1 cellular context compared by ENCODE assay signal in genomic region chr16:50741808-50742520, GRCh38.
TF ChIP-seq lines count a peak whose summit lies in the region.

Gene CYLD (plus strand): TSS chr16:50742086. CDS start chr16:50749699, 7,613 bp downstream.

TF ChIP-seq in HepG2, 621 proteins besides CTCF, POLR2A, EP300 and RAD21 (continued from another document and continues in another):
- peak; percentile 61; the same call in 1 of the 2 replicates for TF ChIP-seq E2F5 (CRISPR knock-in tag; conservative IDR thresholded peaks at IDR 0.05)
- 0 out of 2 replicates have a peak, but pooled peaks have one; percentile 24 for TF ChIP-seq KAT7 (CRISPR knock-in tag; IDR thresholded peaks at IDR 0.05; ENCODE audit: borderline replicate concordance)
- TF ChIP-seq REPIN1 (CRISPR knock-in tag; IDR thresholded peaks at IDR 0.05; ENCODE audit: borderline replicate concordance, low read depth): no peak
- TF ChIP-seq JUNB (CRISPR knock-in tag; IDR thresholded peaks at IDR 0.05; ENCODE audit: borderline replicate concordance): no peak
- no peak for TF ChIP-seq PLRG1 (conservative IDR thresholded peaks at IDR 0.05)
- no peak for TF ChIP-seq ZBTB3 (CRISPR knock-in tag; IDR thresholded peaks at IDR 0.05; ENCODE audit: borderline replicate concordance, low read depth)
- TF ChIP-seq KMT2A (CRISPR knock-in tag; IDR thresholded peaks at IDR 0.05): peak; percentile 75
- TF ChIP-seq DMAP1 (CRISPR knock-in tag; IDR thresholded peaks at IDR 0.05): peak; percentile 45; the same call in 1 of the 2 replicates
- TF ChIP-seq, protein P1, sequence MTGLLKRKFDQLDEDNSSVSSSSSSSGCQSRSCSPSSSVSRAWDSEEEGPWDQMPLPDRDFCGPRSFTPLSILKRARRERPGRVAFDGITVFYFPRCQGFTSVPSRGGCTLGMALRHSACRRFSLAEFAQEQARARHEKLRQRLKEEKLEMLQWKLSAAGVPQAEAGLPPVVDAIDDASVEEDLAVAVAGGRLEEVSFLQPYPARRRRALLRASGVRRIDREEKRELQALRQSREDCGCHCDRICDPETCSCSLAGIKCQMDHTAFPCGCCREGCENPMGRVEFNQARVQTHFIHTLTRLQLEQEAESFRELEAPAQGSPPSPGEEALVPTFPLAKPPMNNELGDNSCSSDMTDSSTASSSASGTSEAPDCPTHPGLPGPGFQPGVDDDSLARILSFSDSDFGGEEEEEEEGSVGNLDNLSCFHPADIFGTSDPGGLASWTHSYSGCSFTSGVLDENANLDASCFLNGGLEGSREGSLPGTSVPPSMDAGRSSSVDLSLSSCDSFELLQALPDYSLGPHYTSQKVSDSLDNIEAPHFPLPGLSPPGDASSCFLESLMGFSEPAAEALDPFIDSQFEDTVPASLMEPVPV (CRISPR knock-in tag; IDR thresholded peaks at IDR 0.05): no peak
- peak; percentile 52; the same call in 1 of the 2 replicates for TF ChIP-seq MAF1 (CRISPR knock-in tag; IDR thresholded peaks at IDR 0.05; ENCODE audit: borderline replicate concordance)
- TF ChIP-seq TBX2 (CRISPR knock-in tag; IDR thresholded peaks at IDR 0.05; ENCODE audit: borderline replicate concordance): peak; percentile 75; the same call in 1 of the 2 replicates
- 0 out of 2 replicates have a peak, but pooled peaks have one; percentile 28 for TF ChIP-seq SOX5 (CRISPR knock-in tag; IDR thresholded peaks at IDR 0.05; ENCODE audit: borderline replicate concordance)
- TF ChIP-seq HOXA3 (CRISPR knock-in tag; IDR thresholded peaks at IDR 0.05): peak; percentile 63; the same call in 1 of the 2 replicates
- peak; percentile 78 for TF ChIP-seq ZNF331 (CRISPR knock-in tag; IDR thresholded peaks at IDR 0.05)
- TF ChIP-seq PHB2 (IDR thresholded peaks at IDR 0.05; ENCODE audit: partially characterized antibody): no peak
- no peak for TF ChIP-seq BRCA1 (CRISPR knock-in tag; IDR thresholded peaks at IDR 0.05)
- TF ChIP-seq GABPB1 (CRISPR knock-in tag; IDR thresholded peaks at IDR 0.05): peak; percentile 95
- peak; percentile 74; the same call in 1 of the 2 replicates for TF ChIP-seq HMGXB3 (CRISPR knock-in tag; IDR thresholded peaks at IDR 0.05; ENCODE audit: borderline replicate concordance)
- 0 out of 2 replicates have a peak, but pooled peaks have one; percentile 33 for TF ChIP-seq HOXD1 (CRISPR knock-in tag; IDR thresholded peaks at IDR 0.05)
- TF ChIP-seq ZNF768 (CRISPR knock-in tag; IDR thresholded peaks at IDR 0.05): no peak
- TF ChIP-seq CHD4 (IDR thresholded peaks at IDR 0.05; ENCODE audit: borderline replicate concordance, low read length): no peak
- TF ChIP-seq ZNF281 (CRISPR knock-in tag; IDR thresholded peaks at IDR 0.05; ENCODE audit: borderline replicate concordance): peak; percentile 41; the same call in 1 of the 2 replicates
- TF ChIP-seq HMGXB4 (CRISPR knock-in tag; IDR thresholded peaks at IDR 0.05; ENCODE audit: borderline replicate concordance in 1 of 2, low read depth in 1 of 2): peak; percentile 45 to 74; a peak in 3 of 4 replicates
- peak; percentile 86 for TF ChIP-seq HIVEP1 (CRISPR knock-in tag; IDR thresholded peaks at IDR 0.05)
- TF ChIP-seq IKZF1 (IDR thresholded peaks at IDR 0.05): no peak
- no peak for TF ChIP-seq GZF1 (CRISPR knock-in tag; IDR thresholded peaks at IDR 0.05)
- TF ChIP-seq LCORL (IDR thresholded peaks at IDR 0.05): no peak
- peak; percentile 58; the same call in 1 of the 2 replicates for TF ChIP-seq LCORL (CRISPR knock-in tag; IDR thresholded peaks at IDR 0.05)
- TF ChIP-seq FLYWCH1 (CRISPR knock-in tag; IDR thresholded peaks at IDR 0.05): no peak
- peak; percentile 74; the same call in 1 of the 2 replicates for TF ChIP-seq TARDBP (CRISPR knock-in tag; IDR thresholded peaks at IDR 0.05)
- no peak for TF ChIP-seq ZNF510 (CRISPR knock-in tag; IDR thresholded peaks at IDR 0.05; ENCODE audit: low read depth)
- TF ChIP-seq ZSCAN21 (CRISPR knock-in tag; IDR thresholded peaks at IDR 0.05; ENCODE audit: borderline replicate concordance): no peak
- TF ChIP-seq NFYB (CRISPR knock-in tag; IDR thresholded peaks at IDR 0.05): peak; percentile 98
- TF ChIP-seq ZBTB38 (CRISPR knock-in tag; IDR thresholded peaks at IDR 0.05): peak; percentile 54
- no peak for TF ChIP-seq ZSCAN22 (CRISPR knock-in tag; IDR thresholded peaks at IDR 0.05)
- TF ChIP-seq GATAD2A (CRISPR knock-in tag; IDR thresholded peaks at IDR 0.05): peak; percentile 49; the same call in 1 of the 2 replicates
- no peak for TF ChIP-seq HNRNPH1 (optimal IDR thresholded peaks at IDR 0.05; ENCODE audit: low read depth, low read length)
- TF ChIP-seq ZNF780A (CRISPR knock-in tag; IDR thresholded peaks at IDR 0.05): no peak
- TF ChIP-seq, protein P2, sequence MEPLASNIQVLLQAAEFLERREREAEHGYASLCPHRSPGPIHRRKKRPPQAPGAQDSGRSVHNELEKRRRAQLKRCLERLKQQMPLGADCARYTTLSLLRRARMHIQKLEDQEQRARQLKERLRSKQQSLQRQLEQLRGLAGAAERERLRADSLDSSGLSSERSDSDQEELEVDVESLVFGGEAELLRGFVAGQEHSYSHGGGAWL (CRISPR knock-in tag; IDR thresholded peaks at IDR 0.05): peak; percentile 81
- TF ChIP-seq EHMT2 (IDR thresholded peaks at IDR 0.05; ENCODE audit: borderline replicate concordance, low read depth, low read length): no peak
- TF ChIP-seq ZNF652 (CRISPR knock-in tag; IDR thresholded peaks at IDR 0.05; ENCODE audit: borderline replicate concordance, low read depth): no peak
- TF ChIP-seq MTF2 (CRISPR knock-in tag; IDR thresholded peaks at IDR 0.05; ENCODE audit: borderline replicate concordance): no peak
- TF ChIP-seq ZNF543 (CRISPR knock-in tag; IDR thresholded peaks at IDR 0.05): 0 out of 2 replicates have a peak, but pooled peaks have one; percentile 28
- TF ChIP-seq SATB2 (CRISPR knock-in tag; IDR thresholded peaks at IDR 0.05): no peak
- TF ChIP-seq ATF7 (IDR thresholded peaks at IDR 0.05): no peak
- TF ChIP-seq ATF7 (CRISPR knock-in tag; IDR thresholded peaks at IDR 0.05): no peak
- TF ChIP-seq, protein P3, sequence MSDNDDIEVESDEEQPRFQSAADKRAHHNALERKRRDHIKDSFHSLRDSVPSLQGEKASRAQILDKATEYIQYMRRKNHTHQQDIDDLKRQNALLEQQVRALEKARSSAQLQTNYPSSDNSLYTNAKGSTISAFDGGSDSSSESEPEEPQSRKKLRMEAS (IDR thresholded peaks at IDR 0.05): peak; percentile 74
- TF ChIP-seq ZNF569 (CRISPR knock-in tag; IDR thresholded peaks at IDR 0.05; ENCODE audit: borderline replicate concordance): no peak
- no peak for TF ChIP-seq ZNF672 (CRISPR knock-in tag; IDR thresholded peaks at IDR 0.05)
- TF ChIP-seq TSC22D2 (CRISPR knock-in tag; IDR thresholded peaks at IDR 0.05; ENCODE audit: borderline replicate concordance): peak; percentile 39; the same call in 1 of the 2 replicates
- TF ChIP-seq, protein P4, sequence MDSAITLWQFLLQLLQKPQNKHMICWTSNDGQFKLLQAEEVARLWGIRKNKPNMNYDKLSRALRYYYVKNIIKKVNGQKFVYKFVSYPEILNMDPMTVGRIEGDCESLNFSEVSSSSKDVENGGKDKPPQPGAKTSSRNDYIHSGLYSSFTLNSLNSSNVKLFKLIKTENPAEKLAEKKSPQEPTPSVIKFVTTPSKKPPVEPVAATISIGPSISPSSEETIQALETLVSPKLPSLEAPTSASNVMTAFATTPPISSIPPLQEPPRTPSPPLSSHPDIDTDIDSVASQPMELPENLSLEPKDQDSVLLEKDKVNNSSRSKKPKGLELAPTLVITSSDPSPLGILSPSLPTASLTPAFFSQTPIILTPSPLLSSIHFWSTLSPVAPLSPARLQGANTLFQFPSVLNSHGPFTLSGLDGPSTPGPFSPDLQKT (CRISPR knock-in tag; IDR thresholded peaks at IDR 0.05; ENCODE audit: borderline replicate concordance): no peak
- TF ChIP-seq FIP1L1 (IDR thresholded peaks at IDR 0.05; ENCODE audit: borderline replicate concordance, insufficient read depth, low read depth, low read length): no peak
- peak; percentile 47; the same call in 1 of the 2 replicates for TF ChIP-seq BCL3 (CRISPR knock-in tag; IDR thresholded peaks at IDR 0.05)
- TF ChIP-seq RELA (CRISPR knock-in tag; IDR thresholded peaks at IDR 0.05): peak; percentile 99
- peak; percentile 95 for TF ChIP-seq HDAC1 (CRISPR knock-in tag; IDR thresholded peaks at IDR 0.05)
